34 cellular contexts compared by ENCODE assay signal in the genomic region with DNA sequence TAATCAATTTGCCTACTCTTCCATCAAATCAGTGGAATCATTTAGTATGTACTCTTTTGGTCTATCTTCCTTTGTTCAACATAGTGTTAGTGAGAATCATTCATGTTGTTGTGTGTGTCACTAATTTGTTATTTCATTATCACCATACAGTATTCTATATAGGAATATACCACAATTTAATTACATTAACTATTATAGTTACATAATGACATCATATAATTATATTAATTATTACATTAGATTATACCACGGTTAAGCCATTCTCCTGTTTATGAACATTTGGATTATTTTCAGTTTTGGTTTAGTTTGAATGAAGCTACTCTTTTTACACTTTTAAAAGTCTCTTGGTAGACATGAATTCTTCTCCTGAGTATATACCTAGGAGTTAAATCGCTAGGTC.
"Had no signal": no experiment of that assay in that cellular context is flagged by ENCODE, and none has a peak within 500 bp of the region (broad histone marks: within the 10 kb centered on the region; RNA-seq: fewer than 3 reads in every experiment).

No MANE protein-coding gene starts in this region.

- DNase-seq: activated B cell treated with CpG ODN at 0.5 μM for 24 hours; activated CD4-positive, alpha-beta memory T cell treated with anti-CD3 and anti-CD28 coated beads for 36 hours; activated CD4-positive, alpha-beta T cell treated with anti-CD3 and anti-CD28 coated beads for 4 hours; activated CD4-positive, alpha-beta T cell treated with anti-CD3 and anti-CD28 coated beads, Interleukin-2, amount 50 U/mL, for 1 hour; activated CD4-positive, CD25-positive, alpha-beta regulatory T cell treated with anti-CD3 and anti-CD28 coated beads, Interleukin-2, amount 50 U/mL, for 72 hours; activated CD8-positive, alpha-beta memory T cell treated with anti-CD3 and anti-CD28 coated beads, Interleukin-2, amount 50 U/mL, for 4 hours; activated gamma-delta T cell treated with Interleukin-2 at 50 U/mL for 16 hours; activated naive CD4-positive, alpha-beta T cell treated with anti-CD3 and anti-CD28 coated beads for 36 hours; activated naive CD8-positive, alpha-beta T cell treated with anti-CD3 and anti-CD28 coated beads, Interleukin-2, amount 50 U/mL, for 24 hours; activated T-cell treated with anti-CD3 and anti-CD28 coated beads for 4 hours; activated T-cell treated with anti-CD3 and anti-CD28 coated beads, Interleukin-2, amount 50 U/mL, for 4 hours; anterior cingulate cortex; caudate nucleus; cerebellar nuclear complex; NCI-H1092; NCI-H1436 treated with DMSO at 0.1 percent for 48 hours; NCI-H1694 treated with DMSO at 0.1 percent for 48 hours; NCI-H2029; NCI-H2107; NCI-H2171; NCI-H510A; NCI-H526; NCI-H748 treated with DMSO at 0.1 percent for 48 hours; OCI-M1; Right ventricle myocardium superior; SW 1271; T-helper 1 cell; T-helper 2 cell; T-helper 9 cell had no signal

- H3K9me3 Mint-ChIP-seq: activated B cell treated with CpG ODN at 0.5 μM for 24 hours; activated CD4-positive, alpha-beta memory T cell treated with anti-CD3 and anti-CD28 coated beads for 36 hours; activated naive CD4-positive, alpha-beta T cell treated with anti-CD3 and anti-CD28 coated beads for 36 hours; activated naive CD8-positive, alpha-beta T cell treated with anti-CD3 and anti-CD28 coated beads, Interleukin-2, amount 50 U/mL, for 24 hours; activated T-cell treated with anti-CD3 and anti-CD28 coated beads, Interleukin-2, amount 50 U/mL, for 4 hours; activated T-helper 1 cell treated with anti-CD3 and anti-CD28 coated beads, Interleukin-12 subunit alpha, Interleukin-12 subunit beta, Interleukin-2, Interleukin-4 antibody, amounts not matched to agents 30 ng/mL and 10 ng/mL and 1 ng/mL, durations not matched to agents 14 hours and 24 hours and 36 hours; brain had no signal

- H3K27ac Mint-ChIP-seq: activated B cell treated with CpG ODN at 0.5 μM for 24 hours; activated CD4-positive, alpha-beta memory T cell treated with anti-CD3 and anti-CD28 coated beads for 36 hours; activated naive CD4-positive, alpha-beta T cell treated with anti-CD3 and anti-CD28 coated beads for 36 hours; activated naive CD8-positive, alpha-beta T cell; activated naive CD8-positive, alpha-beta T cell treated with anti-CD3 and anti-CD28 coated beads, Interleukin-2, amount 50 U/mL, for 24 hours; activated T-helper 1 cell treated with anti-CD3 and anti-CD28 coated beads, Interleukin-12 subunit alpha, Interleukin-12 subunit beta, Interleukin-2, Interleukin-4 antibody, amounts not matched to agents 30 ng/mL and 10 ng/mL and 1 ng/mL, durations not matched to agents 14 hours and 24 hours and 36 hours; brain had no signal

- H3K4me1 Mint-ChIP-seq: activated naive CD8-positive, alpha-beta T cell treated with anti-CD3 and anti-CD28 coated beads, Interleukin-2, amount 50 U/mL, for 24 hours; brain had no signal

- H3K27ac ChIP-seq: VCaP had no signal

- FAIRE-seq: bronchial epithelial cell had no signal

- ATAC-seq: activated naive CD8-positive, alpha-beta T cell treated with anti-CD3 and anti-CD28 coated beads, Interleukin-2, amount 50 U/mL, for 24 hours; activated T-cell treated with anti-CD3 and anti-CD28 coated beads, Interleukin-2, amount 50 U/mL, for 4 hours had no signal

- H3K36me3 Mint-ChIP-seq: activated CD4-positive, alpha-beta memory T cell treated with anti-CD3 and anti-CD28 coated beads for 36 hours; brain had no signal

- H3K4me3 Mint-ChIP-seq: activated B cell treated with CpG ODN at 0.5 μM for 24 hours; activated CD4-positive, alpha-beta memory T cell treated with anti-CD3 and anti-CD28 coated beads for 36 hours; activated naive CD4-positive, alpha-beta T cell treated with anti-CD3 and anti-CD28 coated beads for 36 hours; activated naive CD8-positive, alpha-beta T cell; activated naive CD8-positive, alpha-beta T cell treated with anti-CD3 and anti-CD28 coated beads, Interleukin-2, amount 50 U/mL, for 24 hours; activated T-cell treated with anti-CD3 and anti-CD28 coated beads, Interleukin-2, amount 50 U/mL, for 4 hours; activated T-helper 1 cell treated with anti-CD3 and anti-CD28 coated beads, Interleukin-12 subunit alpha, Interleukin-12 subunit beta, Interleukin-2, Interleukin-4 antibody, amounts not matched to agents 30 ng/mL and 10 ng/mL and 1 ng/mL, durations not matched to agents 14 hours and 24 hours and 36 hours; brain had no signal

- H3K27me3 Mint-ChIP-seq: activated B cell treated with CpG ODN at 0.5 μM for 24 hours had no signal
